In the genomic region with DNA sequence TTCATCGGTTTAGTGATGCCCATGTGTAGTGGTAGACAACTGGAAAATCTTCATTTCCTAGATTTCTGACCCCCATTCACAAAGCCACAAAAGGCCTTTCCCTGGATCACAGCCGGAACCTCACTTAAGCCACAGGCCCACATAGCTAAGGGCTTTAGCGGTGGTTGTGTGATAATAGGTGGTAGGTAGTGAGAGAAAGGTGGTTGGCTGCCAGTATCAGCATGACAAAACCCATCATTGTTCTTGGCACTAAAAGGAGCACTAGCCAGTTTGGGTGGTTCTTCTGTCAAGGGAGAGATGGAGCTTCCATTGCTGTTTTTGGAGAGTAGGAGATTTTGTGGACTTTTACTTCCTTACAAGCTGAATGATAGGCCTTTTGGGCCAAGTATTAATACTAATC, we compare ENCODE assay signal across 27 cellular contexts. TPM values are rescaled to one million over a fixed set of nuclear protein-coding genes. Genes with fewer than 3 reads are reported as not detected.
"Had no signal": no experiment of that assay in that cellular context is flagged by ENCODE, and none has a peak within 500 bp of the region (broad histone marks: within the 10 kb centered on the region; RNA-seq: fewer than 3 reads in every experiment).

No MANE protein-coding gene starts in this region.

- H3K36me3 ChIP-seq: lower lobe of right lung, uterus had no signal

- H3K4me2 ChIP-seq: hepatocyte had no signal

- H3K27me3 ChIP-seq: body of pancreas, hepatocyte, testis, uterus had no signal

- H3K4me3 ChIP-seq: body of pancreas, hepatocyte, lower lobe of right lung, testis, uterus had no signal

- H3K27ac ChIP-seq: body of pancreas, foreskin keratinocyte, hepatocyte, lower lobe of right lung, testis, uterus had no signal

- H3K9me3 ChIP-seq: body of pancreas, testis, uterus had no signal

- H3K4me1 ChIP-seq: body of pancreas, foreskin keratinocyte, lower lobe of right lung, testis, uterus had no signal

- ATAC-seq: body of pancreas; foreskin keratinocyte; lower lobe of right lung; sciatic nerve; stimulated activated naive B cell treated with anti-CD40 and anti-IgM and Interleukin-4, amounts not matched to agents 10 μg/mL and 1 μg/mL and 100 μg/mL, for 72 hours had no signal

- H3K79me2 ChIP-seq: hepatocyte had no signal

- H3K4me3 Mint-ChIP-seq: activated naive CD4-positive, alpha-beta T cell treated with anti-CD3 and anti-CD28 coated beads, Interleukin-2, amount 50 U/mL, for 24 hours; naive B cell; stimulated activated naive B cell treated with anti-CD40 and anti-IgM and Interleukin-4, amounts not matched to agents 10 μg/mL and 1 μg/mL and 100 μg/mL, for 72 hours had no signal

- H3K36me3 Mint-ChIP-seq: naive B cell had no signal

- H3K4me1 Mint-ChIP-seq: activated naive CD4-positive, alpha-beta T cell treated with anti-CD3 and anti-CD28 coated beads, Interleukin-2, amount 50 U/mL, for 24 hours; naive B cell had no signal

- DNase-seq: activated gamma-delta T cell treated with Interleukin-2 at 50 U/mL for 16 hours; activated T-cell treated with anti-CD3 and anti-CD28 coated beads, Interleukin-2, amount 50 U/mL, for 1 hour; anterior cingulate cortex; body of pancreas; erythroblast; lower lobe of right lung; naive B cell; occipital lobe; posterior cingulate gyrus; small intestine; stimulated activated naive B cell treated with anti-CD40 and anti-IgM and Interleukin-4, amounts not matched to agents 10 μg/mL and 1 μg/mL and 100 μg/mL, for 72 hours; T-helper 9 cell; testis; trophoblast cell; uterus had no signal

- H3K27ac Mint-ChIP-seq: activated naive CD4-positive, alpha-beta T cell treated with anti-CD3 and anti-CD28 coated beads, Interleukin-2, amount 50 U/mL, for 24 hours; stimulated activated naive B cell treated with anti-CD40 and anti-IgM and Interleukin-4, amounts not matched to agents 10 μg/mL and 1 μg/mL and 100 μg/mL, for 72 hours had no signal

- H2AFZ ChIP-seq: hepatocyte had no signal

RNA-seq across cellular contexts. Expression of a gene that starts 9.7 kb away (rescaled TPM):
- total RNA-seq: body of pancreas, cardiac septum, chondrocyte, foreskin keratinocyte, glomerular endothelial cell, lower lobe of right lung, mesenteric fat pad, occipital lobe, uterus had no signal
- polyA plus RNA-seq: foreskin keratinocyte, hepatocyte, keratinocyte, neural cell, small intestine had no signal

RNA-seq across cellular contexts. Expression of a gene that starts 53.5 kb away (rescaled TPM):
- total RNA-seq: body of pancreas, cardiac septum, chondrocyte, foreskin keratinocyte, glomerular endothelial cell, hepatocyte, lower lobe of right lung, mesenteric fat pad, mucosa of gallbladder, occipital lobe, renal cortical epithelial cell, sciatic nerve, uterus had no signal
- polyA plus RNA-seq: foreskin keratinocyte, hepatocyte, keratinocyte, neural cell, small intestine had no signal
